In the genomic region with DNA sequence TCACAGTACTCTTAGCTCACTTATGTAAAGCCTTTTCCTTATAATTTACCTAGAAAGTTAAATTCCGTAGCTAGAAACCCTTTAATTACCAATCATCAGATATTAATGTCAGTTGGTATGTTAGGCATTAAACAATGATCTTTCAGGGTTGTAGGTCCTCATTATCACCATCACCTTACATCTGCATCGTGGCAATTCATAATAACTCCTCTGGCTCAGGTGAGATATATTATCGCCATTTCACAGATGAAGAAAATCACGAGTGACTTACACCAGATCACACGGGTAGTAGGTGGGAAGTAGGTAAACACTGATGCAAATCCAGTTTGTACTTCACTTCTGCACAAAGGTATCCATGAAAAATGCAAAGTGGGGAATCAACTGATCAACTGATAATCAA, we compare ENCODE assay signal across 8 cellular contexts.
DNase-seq lines count a peak whose midpoint lies in the region; ATAC-seq and TF ChIP-seq lines count a peak whose summit lies in the region.

No MANE protein-coding gene starts in this region.

- peak overlapping the region; percentile 96 to 97 for H3K27ac Mint-ChIP-seq in effector memory CD8-positive, alpha-beta T cell

- peak overlapping the region; percentile 88 to 89 for H3K4me3 Mint-ChIP-seq in effector memory CD8-positive, alpha-beta T cell

- ATAC-seq in GM21381 (IDR thresholded peaks at IDR 0.05; ENCODE audit: unreplicated experiment) = peak; percentile 0
- peak; percentile 2 for ATAC-seq in effector memory CD8-positive, alpha-beta T cell (replicated peaks)
- no peak for ATAC-seq in GM21367 (IDR thresholded peaks at IDR 0.05; ENCODE audit: unreplicated experiment)

- peaks cover 34% of the 10 kb centered on the region for H3K36me3 Mint-ChIP-seq in effector memory CD8-positive, alpha-beta T cell (ENCODE audit: insufficient read depth)

- H3K4me1 Mint-ChIP-seq in effector memory CD8-positive, alpha-beta T cell (ENCODE audit: low read depth in 2 of 2) = peaks cover 21 to 27% of the 10 kb centered on the region in 2 donors

- no peak for TF ChIP-seq CTCF in neutrophil (IDR thresholded peaks at IDR 0.05)

- peaks cover 17 to 23% of the 10 kb centered on the region in 2 experiments for H3K4me1 ChIP-seq in neutrophil (ENCODE audit: control insufficient read depth in 1 of 2, insufficient read depth in 1 of 2, low read depth in 1 of 2, low read length in 1 of 2)

- no peak for DNase-seq in effector memory CD8-positive, alpha-beta T cell
- no peak for DNase-seq in DMS 273 treated with DMSO at 0.1 percent for 48 hours (lab: John Stamatoyannopoulos, UW)
- DNase-seq in CD1c-positive myeloid dendritic cell (ENCODE audit: extremely low spot score) = no peak
- no peak for DNase-seq in GM19240 (ENCODE audit: insufficient read length, low spot score)

- no peaks in the 10 kb centered on the region for H3K27me3 ChIP-seq in neutrophil

- H3K9me3 ChIP-seq in KOPT-K1 (ENCODE audit: insufficient read depth, low read length, poor library complexity, severe bottlenecking) (no peaks in the 10 kb centered on the region), neutrophil (no peaks in the 10 kb centered on the region)

- H3K27ac ChIP-seq in KOPT-K1 (ENCODE audit: low read depth, low read length, poor library complexity, severe bottlenecking) (peak overlapping the region; percentile 76), neutrophil (peak overlapping the region; percentile 93)

- H3K36me3 ChIP-seq in KOPT-K1 (ENCODE audit: insufficient read depth, low read length) = peaks cover 29% of the 10 kb centered on the region
- peaks cover 4% of the 10 kb centered on the region for H3K36me3 ChIP-seq in neutrophil

- peak overlapping the region; percentile 86 to 91 for H3K4me3 ChIP-seq in neutrophil (ENCODE audit: low read depth in 1 of 2, low read length in 1 of 2)

- peaks cover 0 to 5% of the 10 kb centered on the region in 2 donors for H3K27me3 Mint-ChIP-seq in effector memory CD8-positive, alpha-beta T cell

- no peaks in the 10 kb centered on the region for H3K9me3 Mint-ChIP-seq in effector memory CD8-positive, alpha-beta T cell
